ENCODE assay signal across 1 cellular context in the genomic region with DNA sequence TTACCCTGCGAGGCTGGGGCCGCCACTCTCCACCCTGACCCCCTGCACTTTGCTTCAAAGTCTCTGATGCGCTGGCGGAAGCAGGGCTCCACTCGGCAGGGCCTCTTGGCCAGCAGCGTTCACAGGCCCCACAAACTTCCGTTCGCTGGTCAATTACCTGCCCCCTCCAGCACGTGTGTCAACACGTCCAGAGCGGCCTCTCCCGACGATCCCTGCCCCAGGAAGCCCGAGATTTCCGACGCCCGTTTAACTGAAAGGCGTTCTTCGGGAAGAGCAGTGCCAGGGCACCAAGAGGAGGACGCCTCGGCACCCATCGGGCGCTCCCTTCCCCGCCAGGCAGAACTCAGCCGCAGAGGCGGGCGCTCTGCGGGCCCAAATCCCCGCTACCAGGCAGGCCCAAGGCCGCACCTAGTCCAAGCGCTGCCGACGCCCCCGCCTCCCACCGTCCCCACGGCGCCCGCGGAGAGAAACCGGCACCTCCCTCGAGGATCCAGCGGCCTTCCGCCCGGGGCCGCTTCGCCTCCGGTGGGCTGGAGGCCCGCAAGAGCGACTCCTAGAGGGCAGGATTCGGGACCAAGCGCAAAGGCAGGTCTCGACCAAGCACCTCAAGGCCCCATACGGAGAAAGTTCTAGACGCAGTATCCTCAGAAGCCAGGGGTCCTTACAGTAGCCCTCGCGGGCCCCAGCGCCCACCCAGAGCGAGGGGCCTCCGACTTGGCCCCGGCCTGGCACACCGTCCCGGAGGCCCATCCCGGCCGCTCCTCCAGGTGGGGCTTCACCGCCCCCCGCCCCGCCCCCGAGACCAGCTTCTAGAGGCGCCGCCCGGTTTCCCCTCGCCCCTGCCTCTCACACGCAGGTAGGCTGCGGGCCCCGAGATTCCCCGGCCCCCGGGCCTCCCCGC.
TF ChIP-seq lines count a peak whose summit lies in the region.

No MANE protein-coding gene starts in this region.

TF ChIP-seq in K562, 482 proteins besides CTCF, POLR2A, EP300 and RAD21 (continued from another document and continues in another):
- TF ChIP-seq, protein P1, sequence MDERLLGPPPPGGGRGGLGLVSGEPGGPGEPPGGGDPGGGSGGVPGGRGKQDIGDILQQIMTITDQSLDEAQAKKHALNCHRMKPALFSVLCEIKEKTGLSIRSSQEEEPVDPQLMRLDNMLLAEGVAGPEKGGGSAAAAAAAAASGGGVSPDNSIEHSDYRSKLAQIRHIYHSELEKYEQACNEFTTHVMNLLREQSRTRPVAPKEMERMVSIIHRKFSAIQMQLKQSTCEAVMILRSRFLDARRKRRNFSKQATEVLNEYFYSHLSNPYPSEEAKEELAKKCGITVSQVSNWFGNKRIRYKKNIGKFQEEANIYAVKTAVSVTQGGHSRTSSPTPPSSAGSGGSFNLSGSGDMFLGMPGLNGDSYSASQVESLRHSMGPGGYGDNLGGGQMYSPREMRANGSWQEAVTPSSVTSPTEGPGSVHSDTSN (CRISPR knock-in tag; IDR thresholded peaks at IDR 0.05; ENCODE audit: low read depth) = no peak
- TF ChIP-seq, protein P1 (tag; conservative IDR thresholded peaks at IDR 0.05; ENCODE audit: low read depth) = no peak
- TF ChIP-seq MTF1 (CRISPR knock-in tag; IDR thresholded peaks at IDR 0.05; ENCODE audit: borderline replicate concordance) (no peak), ZNF12 (CRISPR knock-in tag; IDR thresholded peaks at IDR 0.05) (no peak), ADNP (tag; IDR thresholded peaks at IDR 0.05) (no peak), ETV1 (tag; conservative IDR thresholded peaks at IDR 0.05; ENCODE audit: low read depth) (0 out of 2 replicates have a peak, but pooled peaks have one; percentile 32), ZNF263 (CRISPR knock-in tag; IDR thresholded peaks at IDR 0.05; ENCODE audit: borderline replicate concordance) (0 out of 2 replicates have a peak, but pooled peaks have one; percentile 40), MTA1 (IDR thresholded peaks at IDR 0.05; ENCODE audit: borderline replicate concordance) (no peak), ZNF830 (CRISPR knock-in tag; IDR thresholded peaks at IDR 0.05) (no peak), RBM39 (optimal IDR thresholded peaks at IDR 0.05; ENCODE audit: low read depth, low read length) (no peak), E2F6 (IDR thresholded peaks at IDR 0.05; ENCODE audit: borderline replicate concordance in 1 of 2, extremely low read depth in 1 of 2, insufficient read depth in 1 of 2, insufficient read length in 1 of 2, low read depth in 1 of 2, low read length in 1 of 2, poor library complexity in 1 of 2, severe bottlenecking in 1 of 2) (peak in 1 of 2 experiments; percentile 26), ZNF134 (CRISPR knock-in tag; conservative IDR thresholded peaks at IDR 0.05) (no peak), BCLAF1 (IDR thresholded peaks at IDR 0.05; ENCODE audit: borderline replicate concordance in 1 of 2, control insufficient read depth in 1 of 2, low read depth in 2 of 2, low read length in 1 of 2) (no peak), ZNF586 (CRISPR knock-in tag; conservative IDR thresholded peaks at IDR 0.05) (no peak), DIDO1 (tag; IDR thresholded peaks at IDR 0.05; ENCODE audit: low read depth) (no peak), CBX2 (IDR thresholded peaks at IDR 0.05; ENCODE audit: insufficient read depth, low read length, poor library complexity, severe bottlenecking) (no peak), SRSF9 (IDR thresholded peaks at IDR 0.05; ENCODE audit: borderline replicate concordance, low read depth, low read length) (no peak), ZNF77 (CRISPR knock-in tag; IDR thresholded peaks at IDR 0.05) (no peak), YY1 (IDR thresholded peaks at IDR 0.05; ENCODE audit: borderline replicate concordance in 1 of 3, control insufficient read depth in 1 of 3, extremely low read depth in 1 of 3, insufficient read depth in 3 of 3, insufficient read length in 1 of 3, insufficient replicate concordance in 2 of 3, low read depth in 1 of 3, low read length in 2 of 3) (no peak), C11orf30 (IDR thresholded peaks at IDR 0.05; ENCODE audit: low read depth) (no peak), KLF1 (tag; IDR thresholded peaks at IDR 0.05) (no peak), TFAM (CRISPR knock-in tag; conservative IDR thresholded peaks at IDR 0.05) (no peak), MEF2D (tag; conservative IDR thresholded peaks at IDR 0.05; ENCODE audit: low read depth) (no peak), RBM14 (IDR thresholded peaks at IDR 0.05; ENCODE audit: borderline replicate concordance, insufficient read depth, low read depth, low read length) (no peak), BMI1 (IDR thresholded peaks at IDR 0.05; ENCODE audit: low read length) (no peak), CBFB (CRISPR knock-in tag; IDR thresholded peaks at IDR 0.05) (no peak), CBX5 (IDR thresholded peaks at IDR 0.05; ENCODE audit: borderline replicate concordance, low read depth) (no peak), ZNF239 (CRISPR knock-in tag; IDR thresholded peaks at IDR 0.05) (no peak), ETV5 (CRISPR knock-in tag; IDR thresholded peaks at IDR 0.05; ENCODE audit: low read depth) (peak; percentile 24; the same call in 1 of the 2 replicates), KDM5B (IDR thresholded peaks at IDR 0.05; ENCODE audit: insufficient replicate concordance, low read depth, low read length) (peak; percentile 16), PTTG1 (tag; IDR thresholded peaks at IDR 0.05; ENCODE audit: low read depth) (no peak), ZNF436 (CRISPR knock-in tag; IDR thresholded peaks at IDR 0.05) (no peak), ARID4B (CRISPR knock-in tag; IDR thresholded peaks at IDR 0.05) (peak; percentile 15; the same call in 1 of the 2 replicates)
- TF ChIP-seq, protein P2, sequence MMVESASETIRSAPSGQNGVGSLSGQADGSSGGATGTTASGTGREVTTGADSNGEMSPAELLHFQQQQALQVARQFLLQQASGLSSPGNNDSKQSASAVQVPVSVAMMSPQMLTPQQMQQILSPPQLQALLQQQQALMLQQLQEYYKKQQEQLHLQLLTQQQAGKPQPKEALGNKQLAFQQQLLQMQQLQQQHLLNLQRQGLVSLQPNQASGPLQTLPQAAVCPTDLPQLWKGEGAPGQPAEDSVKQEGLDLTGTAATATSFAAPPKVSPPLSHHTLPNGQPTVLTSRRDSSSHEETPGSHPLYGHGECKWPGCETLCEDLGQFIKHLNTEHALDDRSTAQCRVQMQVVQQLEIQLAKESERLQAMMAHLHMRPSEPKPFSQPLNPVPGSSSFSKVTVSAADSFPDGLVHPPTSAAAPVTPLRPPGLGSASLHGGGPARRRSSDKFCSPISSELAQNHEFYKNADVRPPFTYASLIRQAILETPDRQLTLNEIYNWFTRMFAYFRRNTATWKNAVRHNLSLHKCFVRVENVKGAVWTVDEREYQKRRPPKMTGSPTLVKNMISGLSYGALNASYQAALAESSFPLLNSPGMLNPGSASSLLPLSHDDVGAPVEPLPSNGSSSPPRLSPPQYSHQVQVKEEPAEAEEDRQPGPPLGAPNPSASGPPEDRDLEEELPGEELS (CRISPR knock-in tag; IDR thresholded peaks at IDR 0.05; ENCODE audit: borderline replicate concordance) = no peak
- TF ChIP-seq, protein P3, sequence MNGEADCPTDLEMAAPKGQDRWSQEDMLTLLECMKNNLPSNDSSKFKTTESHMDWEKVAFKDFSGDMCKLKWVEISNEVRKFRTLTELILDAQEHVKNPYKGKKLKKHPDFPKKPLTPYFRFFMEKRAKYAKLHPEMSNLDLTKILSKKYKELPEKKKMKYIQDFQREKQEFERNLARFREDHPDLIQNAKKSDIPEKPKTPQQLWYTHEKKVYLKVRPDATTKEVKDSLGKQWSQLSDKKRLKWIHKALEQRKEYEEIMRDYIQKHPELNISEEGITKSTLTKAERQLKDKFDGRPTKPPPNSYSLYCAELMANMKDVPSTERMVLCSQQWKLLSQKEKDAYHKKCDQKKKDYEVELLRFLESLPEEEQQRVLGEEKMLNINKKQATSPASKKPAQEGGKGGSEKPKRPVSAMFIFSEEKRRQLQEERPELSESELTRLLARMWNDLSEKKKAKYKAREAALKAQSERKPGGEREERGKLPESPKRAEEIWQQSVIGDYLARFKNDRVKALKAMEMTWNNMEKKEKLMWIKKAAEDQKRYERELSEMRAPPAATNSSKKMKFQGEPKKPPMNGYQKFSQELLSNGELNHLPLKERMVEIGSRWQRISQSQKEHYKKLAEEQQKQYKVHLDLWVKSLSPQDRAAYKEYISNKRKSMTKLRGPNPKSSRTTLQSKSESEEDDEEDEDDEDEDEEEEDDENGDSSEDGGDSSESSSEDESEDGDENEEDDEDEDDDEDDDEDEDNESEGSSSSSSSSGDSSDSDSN (IDR thresholded peaks at IDR 0.05; ENCODE audit: borderline replicate concordance in 1 of 2, low read depth in 2 of 2, low read length in 2 of 2) = peak; percentile 80 to 87; a peak in 3 of 4 replicates
- TF ChIP-seq, protein P4, sequence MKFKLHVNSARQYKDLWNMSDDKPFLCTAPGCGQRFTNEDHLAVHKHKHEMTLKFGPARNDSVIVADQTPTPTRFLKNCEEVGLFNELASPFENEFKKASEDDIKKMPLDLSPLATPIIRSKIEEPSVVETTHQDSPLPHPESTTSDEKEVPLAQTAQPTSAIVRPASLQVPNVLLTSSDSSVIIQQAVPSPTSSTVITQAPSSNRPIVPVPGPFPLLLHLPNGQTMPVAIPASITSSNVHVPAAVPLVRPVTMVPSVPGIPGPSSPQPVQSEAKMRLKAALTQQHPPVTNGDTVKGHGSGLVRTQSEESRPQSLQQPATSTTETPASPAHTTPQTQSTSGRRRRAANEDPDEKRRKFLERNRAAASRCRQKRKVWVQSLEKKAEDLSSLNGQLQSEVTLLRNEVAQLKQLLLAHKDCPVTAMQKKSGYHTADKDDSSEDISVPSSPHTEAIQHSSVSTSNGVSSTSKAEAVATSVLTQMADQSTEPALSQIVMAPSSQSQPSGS (CRISPR knock-in tag; IDR thresholded peaks at IDR 0.05) = no peak
- TF ChIP-seq, protein P5, sequence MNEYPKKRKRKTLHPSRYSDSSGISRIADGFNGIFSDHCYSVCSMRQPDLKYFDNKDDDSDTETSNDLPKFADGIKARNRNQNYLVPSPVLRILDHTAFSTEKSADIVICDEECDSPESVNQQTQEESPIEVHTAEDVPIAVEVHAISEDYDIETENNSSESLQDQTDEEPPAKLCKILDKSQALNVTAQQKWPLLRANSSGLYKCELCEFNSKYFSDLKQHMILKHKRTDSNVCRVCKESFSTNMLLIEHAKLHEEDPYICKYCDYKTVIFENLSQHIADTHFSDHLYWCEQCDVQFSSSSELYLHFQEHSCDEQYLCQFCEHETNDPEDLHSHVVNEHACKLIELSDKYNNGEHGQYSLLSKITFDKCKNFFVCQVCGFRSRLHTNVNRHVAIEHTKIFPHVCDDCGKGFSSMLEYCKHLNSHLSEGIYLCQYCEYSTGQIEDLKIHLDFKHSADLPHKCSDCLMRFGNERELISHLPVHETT (CRISPR knock-in tag; conservative IDR thresholded peaks at IDR 0.05 in 1 of 2, IDR thresholded peaks at IDR 0.05 in 1 of 2) = no peak
